ENCODE assay signal across 1 cellular context in the genomic region with DNA sequence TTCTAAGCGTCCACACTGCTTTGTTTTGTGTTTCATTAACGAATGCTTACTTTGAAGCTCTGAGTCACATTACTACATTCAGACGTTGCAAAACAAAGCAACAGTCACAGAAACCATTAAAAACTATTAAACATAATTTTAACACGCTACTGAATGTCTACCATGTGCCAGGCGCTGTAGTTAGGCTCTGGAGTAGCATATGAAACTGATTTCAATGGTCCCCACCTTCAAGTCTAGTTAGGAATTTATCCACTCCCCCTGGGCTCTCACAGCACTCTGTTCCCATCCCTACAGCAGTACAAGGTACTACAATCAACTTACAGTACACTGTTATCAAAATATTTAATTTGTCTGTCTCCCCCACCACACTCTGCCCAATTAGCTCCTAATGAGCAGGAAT.
TF ChIP-seq lines count a peak whose summit lies in the region.

No MANE protein-coding gene starts in this region.

TF ChIP-seq in GM23338, 12 proteins besides CTCF, POLR2A, EP300 and RAD21 (continued from another document):
- TF ChIP-seq, protein P1, sequence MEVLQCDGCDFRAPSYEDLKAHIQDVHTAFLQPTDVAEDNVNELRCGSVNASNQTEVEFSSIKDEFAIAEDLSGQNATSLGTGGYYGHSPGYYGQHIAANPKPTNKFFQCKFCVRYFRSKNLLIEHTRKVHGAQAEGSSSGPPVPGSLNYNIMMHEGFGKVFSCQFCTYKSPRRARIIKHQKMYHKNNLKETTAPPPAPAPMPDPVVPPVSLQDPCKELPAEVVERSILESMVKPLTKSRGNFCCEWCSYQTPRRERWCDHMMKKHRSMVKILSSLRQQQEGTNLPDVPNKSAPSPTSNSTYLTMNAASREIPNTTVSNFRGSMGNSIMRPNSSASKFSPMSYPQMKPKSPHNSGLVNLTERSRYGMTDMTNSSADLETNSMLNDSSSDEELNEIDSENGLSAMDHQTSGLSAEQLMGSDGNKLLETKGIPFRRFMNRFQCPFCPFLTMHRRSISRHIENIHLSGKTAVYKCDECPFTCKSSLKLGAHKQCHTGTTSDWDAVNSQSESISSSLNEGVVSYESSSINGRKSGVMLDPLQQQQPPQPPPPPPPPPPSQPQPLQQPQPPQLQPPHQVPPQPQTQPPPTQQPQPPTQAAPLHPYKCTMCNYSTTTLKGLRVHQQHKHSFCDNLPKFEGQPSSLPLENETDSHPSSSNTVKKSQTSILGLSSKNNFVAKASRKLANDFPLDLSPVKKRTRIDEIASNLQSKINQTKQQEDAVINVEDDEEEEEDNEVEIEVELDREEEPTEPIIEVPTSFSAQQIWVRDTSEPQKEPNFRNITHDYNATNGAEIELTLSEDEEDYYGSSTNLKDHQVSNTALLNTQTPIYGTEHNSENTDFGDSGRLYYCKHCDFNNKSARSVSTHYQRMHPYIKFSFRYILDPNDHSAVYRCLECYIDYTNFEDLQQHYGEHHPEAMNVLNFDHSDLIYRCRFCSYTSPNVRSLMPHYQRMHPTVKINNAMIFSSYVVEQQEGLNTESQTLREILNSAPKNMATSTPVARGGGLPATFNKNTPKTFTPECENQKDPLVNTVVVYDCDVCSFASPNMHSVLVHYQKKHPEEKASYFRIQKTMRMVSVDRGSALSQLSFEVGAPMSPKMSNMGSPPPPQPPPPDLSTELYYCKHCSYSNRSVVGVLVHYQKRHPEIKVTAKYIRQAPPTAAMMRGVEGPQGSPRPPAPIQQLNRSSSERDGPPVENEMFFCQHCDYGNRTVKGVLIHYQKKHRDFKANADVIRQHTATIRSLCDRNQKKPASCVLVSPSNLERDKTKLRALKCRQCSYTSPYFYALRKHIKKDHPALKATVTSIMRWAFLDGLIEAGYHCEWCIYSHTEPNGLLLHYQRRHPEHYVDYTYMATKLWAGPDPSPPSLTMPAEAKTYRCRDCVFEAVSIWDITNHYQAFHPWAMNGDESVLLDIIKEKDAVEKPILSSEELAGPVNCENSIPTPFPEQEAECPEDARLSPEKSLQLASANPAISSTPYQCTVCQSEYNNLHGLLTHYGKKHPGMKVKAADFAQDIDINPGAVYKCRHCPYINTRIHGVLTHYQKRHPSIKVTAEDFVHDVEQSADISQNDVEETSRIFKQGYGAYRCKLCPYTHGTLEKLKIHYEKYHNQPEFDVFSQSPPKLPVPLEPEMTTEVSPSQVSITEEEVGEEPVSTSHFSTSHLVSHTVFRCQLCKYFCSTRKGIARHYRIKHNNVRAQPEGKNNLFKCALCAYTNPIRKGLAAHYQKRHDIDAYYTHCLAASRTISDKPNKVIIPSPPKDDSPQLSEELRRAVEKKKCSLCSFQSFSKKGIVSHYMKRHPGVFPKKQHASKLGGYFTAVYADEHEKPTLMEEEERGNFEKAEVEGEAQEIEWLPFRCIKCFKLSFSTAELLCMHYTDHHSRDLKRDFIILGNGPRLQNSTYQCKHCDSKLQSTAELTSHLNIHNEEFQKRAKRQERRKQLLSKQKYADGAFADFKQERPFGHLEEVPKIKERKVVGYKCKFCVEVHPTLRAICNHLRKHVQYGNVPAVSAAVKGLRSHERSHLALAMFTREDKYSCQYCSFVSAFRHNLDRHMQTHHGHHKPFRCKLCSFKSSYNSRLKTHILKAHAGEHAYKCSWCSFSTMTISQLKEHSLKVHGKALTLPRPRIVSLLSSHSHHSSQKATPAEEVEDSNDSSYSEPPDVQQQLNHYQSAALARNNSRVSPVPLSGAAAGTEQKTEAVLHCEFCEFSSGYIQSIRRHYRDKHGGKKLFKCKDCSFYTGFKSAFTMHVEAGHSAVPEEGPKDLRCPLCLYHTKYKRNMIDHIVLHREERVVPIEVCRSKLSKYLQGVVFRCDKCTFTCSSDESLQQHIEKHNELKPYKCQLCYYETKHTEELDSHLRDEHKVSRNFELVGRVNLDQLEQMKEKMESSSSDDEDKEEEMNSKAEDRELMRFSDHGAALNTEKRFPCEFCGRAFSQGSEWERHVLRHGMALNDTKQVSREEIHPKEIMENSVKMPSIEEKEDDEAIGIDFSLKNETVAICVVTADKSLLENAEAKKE (CRISPR knock-in tag; IDR thresholded peaks at IDR 0.05), result no peak
- TF ChIP-seq, protein P2, sequence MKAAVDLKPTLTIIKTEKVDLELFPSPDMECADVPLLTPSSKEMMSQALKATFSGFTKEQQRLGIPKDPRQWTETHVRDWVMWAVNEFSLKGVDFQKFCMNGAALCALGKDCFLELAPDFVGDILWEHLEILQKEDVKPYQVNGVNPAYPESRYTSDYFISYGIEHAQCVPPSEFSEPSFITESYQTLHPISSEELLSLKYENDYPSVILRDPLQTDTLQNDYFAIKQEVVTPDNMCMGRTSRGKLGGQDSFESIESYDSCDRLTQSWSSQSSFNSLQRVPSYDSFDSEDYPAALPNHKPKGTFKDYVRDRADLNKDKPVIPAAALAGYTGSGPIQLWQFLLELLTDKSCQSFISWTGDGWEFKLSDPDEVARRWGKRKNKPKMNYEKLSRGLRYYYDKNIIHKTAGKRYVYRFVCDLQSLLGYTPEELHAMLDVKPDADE (IDR thresholded peaks at IDR 0.05), result no peak
